4 cellular contexts compared by ENCODE assay signal in the genomic region with DNA sequence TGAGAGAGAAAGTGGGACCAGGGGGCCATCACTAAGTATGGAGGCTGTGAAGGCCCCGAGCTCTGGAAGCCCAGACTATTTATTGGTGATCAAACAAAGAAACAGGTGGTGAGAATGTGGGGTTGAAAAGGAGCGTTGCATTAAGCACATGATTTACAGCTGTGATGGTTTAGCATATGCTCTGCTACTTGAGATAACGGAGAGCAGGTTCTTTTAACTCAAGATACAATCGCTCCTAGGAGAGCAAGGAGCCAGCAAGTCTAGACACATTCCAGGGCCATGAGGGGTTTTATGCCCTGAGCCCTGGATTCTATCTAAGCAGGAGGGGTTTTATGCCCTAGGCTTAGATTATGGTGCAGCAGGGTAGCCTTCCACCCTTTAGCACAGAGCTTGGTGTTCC.
DNase-seq lines count a peak whose midpoint lies in the region; TF ChIP-seq lines count a peak whose summit lies in the region.
"Not testable (repeated sequence)": the region's sequence is repeated elsewhere in the genome, so short reads cannot be mapped to it uniquely, and the experiment has no call there.

No MANE protein-coding gene starts in this region.

- H3K36me3 ChIP-seq in HEK293 (ENCODE audit: control insufficient read depth in 2 of 2, insufficient read depth in 1 of 2, low read length in 2 of 2); WERI-Rb-1: not testable (repeated sequence)

- CTCF ChIA-PET in HEK293 (lab: Yijun Ruan, JAX) = interaction anchor here (0.5 kb wide), 1 partner anchor 163 kb away, joined by 3 read pairs; no protein-coding TSS in a partner anchor

- H3K27ac ChIP-seq in HEK293 (ENCODE audit: extremely low read depth, low read depth, low read length) = not testable (repeated sequence)
- peak overlapping the region; percentile 16; the same call in 1 of the 2 replicates for H3K27ac ChIP-seq in WERI-Rb-1

- H3K4me1 ChIP-seq in HEK293 (ENCODE audit: control insufficient read depth, insufficient read depth, low read length) = not testable (repeated sequence)

- DNase-seq in NCI-H2171 treated with DMSO at 0.1 percent for 48 hours (lab: John Stamatoyannopoulos, UW) = peak; percentile 54
- peak; percentile 7 for DNase-seq in NCI-H82 (lab: John Stamatoyannopoulos, UW)
- peak; percentile 11 for DNase-seq in WERI-Rb-1

- not testable (repeated sequence) for H3K27me3 ChIP-seq in WERI-Rb-1 (ENCODE audit: insufficient read depth, low read depth, severe bottlenecking)

- POLR2A ChIA-PET in HEK293 (lab: Yijun Ruan, JAX) = not testable (repeated sequence)

- not testable (repeated sequence) for H3K4me3 ChIP-seq in HEK293 (ENCODE audit: low read depth, low read length); WERI-Rb-1 (ENCODE audit: low read depth, low read length)

- TF ChIP-seq CTCF in HEK293 (tag by site-specific recombination; IDR thresholded peaks at IDR 0.05); WERI-Rb-1 (IDR thresholded peaks at IDR 0.05; ENCODE audit: low read depth, low read length): not testable (repeated sequence)

- not testable (repeated sequence) for H3K9me3 ChIP-seq in HEK293 (ENCODE audit: control insufficient read depth, insufficient read depth, low read depth, low read length); WERI-Rb-1 (ENCODE audit: severe bottlenecking)

TF ChIP-seq in HEK293, 187 proteins besides CTCF, POLR2A, EP300 and RAD21:
- TF ChIP-seq TCF7L2 (IDR thresholded peaks at IDR 0.05; ENCODE audit: borderline replicate concordance, low read depth, low read length) = 0 out of 2 replicates have a peak, but pooled peaks have one; percentile 19
TF ChIP-seq in HEK293: peak in this region for 1; not testable (repeated sequence) for 186.
